In genomic region chr3:39126532-39127071, GRCh38 we compare ENCODE assay signal across 8 cellular contexts. TPM values are rescaled to one million over a fixed set of nuclear protein-coding genes. Genes with fewer than 3 reads are reported as not detected.
A peak's percentile ranks its signal among the peaks of the same experiment; 100 is the strongest.
DNase-seq lines count a peak whose midpoint lies in the region; ATAC-seq, FAIRE-seq and TF ChIP-seq lines count a peak whose summit lies in the region.

No MANE protein-coding gene starts in this region.

- 0 out of 2 replicates have a peak, but pooled peaks cover 4% of the 10 kb centered on the region for H3K27me3 ChIP-seq in OCI-LY3 (ENCODE audit: low read depth, low read length)

- no peaks in the 10 kb centered on the region for H4K20me1 ChIP-seq in OCI-LY3 (ENCODE audit: insufficient read depth, low read length)

- no peaks in the 10 kb centered on the region for H3K9me3 ChIP-seq in A549
- H3K9me3 ChIP-seq in OCI-LY3 (ENCODE audit: insufficient read depth, low read length): no peaks in the 10 kb centered on the region

- TF ChIP-seq POLR2A in A549 (IDR thresholded peaks at IDR 0.05; ENCODE audit: low read length): no peak

- no peak overlapping the region for H3K4me3 ChIP-seq in A549
- H3K4me3 ChIP-seq in OCI-LY3 (ENCODE audit: low read length): peak overlapping the region; percentile 22
- H3K4me3 ChIP-seq in choroid plexus epithelial cell (ENCODE audit: low read depth, low read length): no peak overlapping the region

- CTCF ChIA-PET in A549 (lab: Yijun Ruan, JAX): interaction anchor here (0.6 to 22.7 kb wide), 41 partner anchors 9 to 251 kb away, joined by 3 to 383 read pairs (median 5); partner anchors contain the start of genes CX3CR1, GORASP1, TTC21A and XIRP1

- TF ChIP-seq EP300 in A549 (IDR thresholded peaks at IDR 0.05): no peak

- H3K4me2 ChIP-seq in A549: peak overlapping the region; percentile 63; the same call in 2 of the 3 replicates
- H3K4me2 ChIP-seq in OCI-LY3 (ENCODE audit: low read length): peak overlapping the region; percentile 69

- no peaks in the 10 kb centered on the region for H3K36me3 ChIP-seq in OCI-LY3 (replicated peaks; ENCODE audit: low read depth, low read length)

- H2AFZ ChIP-seq in OCI-LY3 (ENCODE audit: low read depth, low read length): no peak overlapping the region

- WGBS in A549 (ENCODE audit: missing lambda C conversion rate): 59% methylated on average over 6 of the region's 6 CpGs

- FAIRE-seq in A549 (lab: Jason Lieb, UNC): peak; percentile 56

- peak; percentile 78 to 92 for TF ChIP-seq RAD21 in A549 (conservative IDR thresholded peaks at IDR 0.05 in 1 of 2, IDR thresholded peaks at IDR 0.05 in 1 of 2)

- H3K27ac ChIP-seq in A549: peak overlapping the region in 1 of 2 experiments; percentile 27; a peak in 1 of 6 replicates
- no peak overlapping the region for H3K27ac ChIP-seq in OCI-LY3 (ENCODE audit: low read length)

- H3K4me1 ChIP-seq in A549: peaks cover 18% of the 10 kb centered on the region
- peaks cover 31% of the 10 kb centered on the region for H3K4me1 ChIP-seq in OCI-LY3 (ENCODE audit: low read length)

- DNase-seq in A549 (ENCODE audit: low read depth in 1 of 2, low spot score in 1 of 2) (peak in 1 of 2 experiments; percentile 72), GDM1 (lab: John Stamatoyannopoulos, UW) (peak; percentile 65), choroid plexus epithelial cell (ENCODE audit: low read depth) (peak; percentile 70), medulla oblongata (ENCODE audit: extremely low spot score) (peak; percentile 62), DMS79 (lab: John Stamatoyannopoulos, UW) (no peak), mucosa of gallbladder (ENCODE audit: low spot score) (no peak)

- TF ChIP-seq CTCF in A549 (IDR thresholded peaks at IDR 0.05): peak; percentile 64
- peak; percentile 91 for TF ChIP-seq CTCF in OCI-LY3 (IDR thresholded peaks at IDR 0.05; ENCODE audit: low read depth, low read length)
- TF ChIP-seq CTCF in choroid plexus epithelial cell (conservative IDR thresholded peaks at IDR 0.05; ENCODE audit: low read depth, low read length): peak; percentile 69

- POLR2A ChIA-PET in A549 (lab: Yijun Ruan, JAX): interaction anchor here (0.6 to 1.3 kb wide), 5 partner anchors 9 to 162 kb away, joined by 3 to 5 read pairs (median 4); partner anchors contain the start of genes GORASP1 and TTC21A

- H3K9ac ChIP-seq in OCI-LY3 (ENCODE audit: low read length): no peak overlapping the region

- H3K79me2 ChIP-seq in OCI-LY3 (ENCODE audit: low read length): no peaks in the 10 kb centered on the region

- ATAC-seq in A549 (peak; percentile 73 to 88), GM19351 (IDR thresholded peaks at IDR 0.05; ENCODE audit: unreplicated experiment) (no peak)

TF ChIP-seq in A549, 52 proteins besides CTCF, POLR2A, EP300 and RAD21:
- TF ChIP-seq SMC3 (IDR thresholded peaks at IDR 0.05) (peak; percentile 80), USF2 (IDR thresholded peaks at IDR 0.05) (peak; percentile 45; the same call in 1 of the 2 replicates), FOXS1 (CRISPR knock-in tag; IDR thresholded peaks at IDR 0.05) (no peak)

RNA-seq across cellular contexts. Expression of gene TTC21A, which starts 19.1 kb away (rescaled TPM):
- polyA plus RNA-seq in A549 (2011; rRNA removed) (1.4 and 2.0 TPM in 2 replicates), A549 (2017; fragmentation: RNase III; extraction: RNeasy Plus Mini Kit Qiagen cat#74134 plus additional on column Dnase treatment) (1.1 to 1.5 TPM (median 1.1 TPM) in 3 replicates)
- 0.84 and 1.1 TPM in 2 replicates for polyA plus RNA-seq in A549 (2012; cell fraction: cytosol; rRNA removed)
- 5.0 and 6.6 TPM in 2 replicates for polyA plus RNA-seq in A549 (2012; cell fraction: nucleus; rRNA removed)
- 3.0 and 6.0 TPM in 2 replicates for polyA minus RNA-seq in A549 (2011; rRNA and poly(A)+ RNA removed)
- total RNA-seq in mucosa of gallbladder: 13.4 TPM

RNA-seq across cellular contexts. Expression of gene GORASP1, which starts 19.2 kb away (rescaled TPM):
- polyA plus RNA-seq in A549 (2011; rRNA removed): 30.3 and 38.9 TPM in 2 replicates
- 28.3 and 35.0 TPM in 2 replicates for polyA plus RNA-seq in A549 (2012; cell fraction: cytosol; rRNA removed)
- polyA plus RNA-seq in A549 (2012; cell fraction: nucleus; rRNA removed): 90.4 and 93.9 TPM in 2 replicates
- polyA plus RNA-seq in A549 (2017; fragmentation: RNase III; extraction: RNeasy Plus Mini Kit Qiagen cat#74134 plus additional on column Dnase treatment): 27.4 to 36.3 TPM (median 32.3 TPM) in 3 replicates
- 44.6 and 45.2 TPM in 2 replicates for polyA minus RNA-seq in A549 (2011; rRNA and poly(A)+ RNA removed)
- 84.3 TPM for total RNA-seq in mucosa of gallbladder

RNA-seq across cellular contexts. Expression of gene CSRNP1, which starts 26.8 kb away (rescaled TPM):
- polyA plus RNA-seq in A549 (2011; rRNA removed) (15.5 and 15.6 TPM in 2 replicates), A549 (2017; fragmentation: RNase III; extraction: RNeasy Plus Mini Kit Qiagen cat#74134 plus additional on column Dnase treatment) (10.7 to 12.9 TPM (median 12.0 TPM) in 3 replicates)
- 15.8 and 22.0 TPM in 2 replicates for polyA plus RNA-seq in A549 (2012; cell fraction: cytosol; rRNA removed)
- polyA plus RNA-seq in A549 (2012; cell fraction: nucleus; rRNA removed): 40.2 and 41.8 TPM in 2 replicates
- polyA minus RNA-seq in A549 (2011; rRNA and poly(A)+ RNA removed): 36.0 and 40.0 TPM in 2 replicates
- 21.7 TPM for total RNA-seq in mucosa of gallbladder

Comparison
In these comparisons a context has a peak if more than half of its experiments do, and no peak if none do; other contexts are left out.
1. DNase-seq: peak in GDM1 (single experiment), choroid plexus epithelial cell (single experiment) and medulla oblongata (single experiment); none in DMS79 (single experiment) and mucosa of gallbladder (single experiment).
2. Peak in every context shown above with its lines, with median percentiles within 50 percentile points of each other: CTCF ChIP-seq.